In the genomic region with DNA sequence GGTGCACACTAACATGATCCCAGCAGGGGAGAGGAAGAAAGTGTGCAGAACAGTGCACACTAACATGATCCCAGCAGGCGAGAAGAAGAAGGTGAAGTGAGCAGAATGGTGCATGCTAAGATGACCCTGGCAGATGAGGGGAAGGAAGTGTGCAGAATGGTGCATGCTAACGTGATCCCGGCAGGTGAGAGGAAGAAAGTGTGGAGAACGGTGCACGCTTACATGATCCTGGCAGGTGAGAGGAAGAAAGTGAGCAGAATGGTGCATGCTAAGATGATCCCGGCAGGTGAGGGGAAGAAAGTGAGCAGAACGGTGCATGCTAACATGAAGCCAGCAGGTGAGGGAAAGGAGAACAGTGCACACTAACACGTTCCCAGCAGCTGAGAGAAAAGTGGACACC, we compare ENCODE assay signal across 19 cellular contexts.
A peak's percentile ranks its signal among the peaks of the same experiment; 100 is the strongest.
DNase-seq lines count a peak whose midpoint lies in the region; ATAC-seq, FAIRE-seq and TF ChIP-seq lines count a peak whose summit lies in the region.
"Had no signal": no experiment of that assay in that cellular context is flagged by ENCODE, and none has a peak within 500 bp of the region (broad histone marks: within the 10 kb centered on the region; RNA-seq: fewer than 3 reads in every experiment).

No MANE protein-coding gene starts in this region.

- no peak overlapping the region for H3K23ac ChIP-seq in H1 (ENCODE audit: insufficient read length)

- ATAC-seq in sciatic nerve (no peak), GM21390 (IDR thresholded peaks at IDR 0.05; ENCODE audit: unreplicated experiment) (no peak)
- ATAC-seq: Panc1, Right ventricle myocardium inferior had no signal

- H3K9me3 ChIP-seq in HUES6 (ENCODE audit: control insufficient read depth, insufficient read depth, low read depth, low read length) (peaks cover 14% of the 10 kb centered on the region), H1 (ENCODE audit: insufficient read depth in 2 of 2, low read depth in 1 of 2, low read length in 1 of 2) (peaks cover 4 to 11% of the 10 kb centered on the region in 2 experiments; a peak in 2 of 4 replicates)

- no peak for TF ChIP-seq POLR2A in H1 (IDR thresholded peaks at IDR 0.05; ENCODE audit: control extremely low read depth in 1 of 2, low read depth in 2 of 2, low read length in 2 of 2)

- H3K23me2 ChIP-seq in H1 (ENCODE audit: low read depth, low read length): peaks cover 4% of the 10 kb centered on the region; the same call in 1 of the 2 replicates

- FAIRE-seq in H1 (lab: Jason Lieb, UNC): no peak

- peak overlapping the region; percentile 72 for H2BK12ac ChIP-seq in H1 (ENCODE audit: low read depth, low read length)

- intact Hi-C loops in sciatic nerve (cut with DNase I): no loop called here

- 86% methylated on average over 8 of the region's 8 CpGs; no CpG with 5 or more reads in 1 of the 2 experiments for WGBS in H1 (ENCODE audit: extremely low coverage in 1 of 2, insufficient coverage in 1 of 2, insufficient read length in 1 of 2, insufficient replicate concordance in 2 of 2, low coverage in 1 of 2, low lambda C conversion rate in 2 of 2, missing lambda C conversion rate in 1 of 2), 2 experiments

- peak overlapping the region; percentile 65 for H2BK120ac ChIP-seq in H1 (replicated peaks; ENCODE audit: low read depth, low read length)

- no peak overlapping the region for H4K5ac ChIP-seq in H1 (ENCODE audit: insufficient read length, low read depth, low read length)

- CTCF ChIA-PET in H1 (lab: Charles Lee; ENCODE audit: partially characterized antibody): interaction anchor here (2.0 kb wide), 1 partner anchor 13 kb away, joined by 8 read pairs; no protein-coding TSS in a partner anchor

- DNase-seq in H7 (peak; percentile 32), H1 (ENCODE audit: low read depth in 1 of 2, low spot score in 2 of 2) (no peak), sciatic nerve (ENCODE audit: low spot score) (peak; percentile 15), NCI-H1694 treated with DMSO at 0.1 percent for 48 hours (lab: John Stamatoyannopoulos, UW) (no peak)
- no peak for DNase-seq in activated CD4-positive, CD25-positive, alpha-beta regulatory T cell (lab: John Stamatoyannopoulos, UW)
- DNase-seq: CD4-positive, alpha-beta memory T cell; DMS79; GM23248; HFFc6; NCI-H1092; NCI-H146; NCI-H2081 treated with DMSO at 0.1 percent for 48 hours; NCI-H2227 treated with DMSO at 0.1 percent for 48 hours; NCI-H524 treated with DMSO at 0.1 percent for 48 hours; SK-N-SH had no signal

- TF ChIP-seq RAD21 in H1 (IDR thresholded peaks at IDR 0.05 in 1 of 2, conservative IDR thresholded peaks at IDR 0.05 in 1 of 2; ENCODE audit: low read depth in 2 of 2, low read length in 2 of 2): no peak

- H3K56ac ChIP-seq in H1 (replicated peaks; ENCODE audit: insufficient read length, low read depth, low read length): no peak overlapping the region

- no peaks in the 10 kb centered on the region for H3K36me3 ChIP-seq in H7 (replicated peaks; ENCODE audit: control insufficient read depth, insufficient read depth, low read length)
- H3K36me3 ChIP-seq in HUES6 (ENCODE audit: control insufficient read depth, insufficient read depth, low read length): no peaks in the 10 kb centered on the region
- no peaks in the 10 kb centered on the region; a peak in 1 of 8 replicates for H3K36me3 ChIP-seq in H1 (ENCODE audit: control insufficient read depth in 2 of 4, insufficient read depth in 4 of 4, low read length in 3 of 4)

- no peak overlapping the region for H2AFZ ChIP-seq in H1 (ENCODE audit: low read length)
- H2AFZ ChIP-seq: GM23248 had no signal

- POLR2A ChIA-PET in H1 (lab: Charles Lee; ENCODE audit: partially characterized antibody): interaction anchor here (0.6 to 1.4 kb wide), 3 partner anchors 8 to 88 kb away, joined by 3 read pairs; a partner anchor contains a TSS

- H2AK5ac ChIP-seq in H1 (ENCODE audit: low read depth, low read length): peak overlapping the region; percentile 95

- no peaks in the 10 kb centered on the region for H3K79me2 ChIP-seq in H1 (ENCODE audit: control insufficient read depth in 1 of 2, insufficient read depth in 2 of 2, low read length in 2 of 2)

- no peak overlapping the region for H4K8ac ChIP-seq in H1 (ENCODE audit: extremely low read depth, insufficient read depth, low read length)

- peak overlapping the region; percentile 91; the same call in 1 of the 2 replicates for H2BK5ac ChIP-seq in H1 (ENCODE audit: low read depth, low read length)

- peak overlapping the region; percentile 21 for H2BK15ac ChIP-seq in H1 (ENCODE audit: low read length)

- peak overlapping the region; percentile 9 for H4K91ac ChIP-seq in H1 (replicated peaks; ENCODE audit: insufficient read length, low read length)

- H3K9ac ChIP-seq in HUES6 (ENCODE audit: low read length) (peak overlapping the region; percentile 5), H1 (replicated peaks in 1 of 4; ENCODE audit: extremely low read depth in 1 of 4, low read depth in 3 of 4, low read length in 3 of 4) (no peak overlapping the region)
- H3K9ac ChIP-seq: GM23248, SK-N-SH had no signal

- no peak overlapping the region for H3K27ac ChIP-seq in HUES6 (ENCODE audit: low read depth, low read length)
- no peak overlapping the region for H3K27ac ChIP-seq in H1 (ENCODE audit: low read depth, low read length)
- H3K27ac ChIP-seq: GM23248 had no signal

- H4K20me1 ChIP-seq in H1 (replicated peaks in 1 of 2; ENCODE audit: control insufficient read depth in 1 of 2, insufficient read depth in 2 of 2, low read length in 2 of 2): no peaks in the 10 kb centered on the region

- H3K27me3 ChIP-seq in H7 (ENCODE audit: control insufficient read depth, insufficient read depth, low read length) (peaks cover 10% of the 10 kb centered on the region), HUES6 (ENCODE audit: control insufficient read depth, insufficient read depth, low read length) (peaks cover 13% of the 10 kb centered on the region), H1 (replicated peaks in 1 of 4; ENCODE audit: control insufficient read depth in 3 of 4, extremely low read depth in 1 of 4, insufficient read depth in 3 of 4, low read length in 3 of 4) (peaks cover 0 to 23% (median 2%) of the 10 kb centered on the region in 4 experiments; a peak in 5 of 7 replicates)

- H2BK20ac ChIP-seq in H1 (ENCODE audit: low read length): peak overlapping the region; percentile 27

- peak overlapping the region; percentile 9 for H3K14ac ChIP-seq in H1 (ENCODE audit: insufficient read length)

- peak overlapping the region; percentile 14 to 62; a peak in 2 of 4 replicates for H3K4me2 ChIP-seq in H1 (ENCODE audit: insufficient read depth in 1 of 2, low read depth in 2 of 2, low read length in 2 of 2)
- H3K4me2 ChIP-seq: SK-N-SH had no signal

- peaks cover 35% of the 10 kb centered on the region for H3K4me1 ChIP-seq in HUES6 (ENCODE audit: control insufficient read depth, insufficient read depth, low read length)
- peaks cover 8 to 25% (median 20%) of the 10 kb centered on the region in 4 experiments; a peak in 6 of 7 replicates for H3K4me1 ChIP-seq in H1 (replicated peaks in 1 of 4; ENCODE audit: control insufficient read depth in 3 of 4, insufficient read depth in 4 of 4, low read length in 3 of 4)

- peak overlapping the region; percentile 86 for H3K4ac ChIP-seq in H1 (replicated peaks; ENCODE audit: insufficient read length, low read depth, low read length)

- H3K79me1 ChIP-seq in H1 (ENCODE audit: low read depth, low read length): no peaks in the 10 kb centered on the region

- no peak for TF ChIP-seq EP300 in H1 (IDR thresholded peaks at IDR 0.05; ENCODE audit: borderline replicate concordance in 1 of 2, low read depth in 2 of 2, low read length in 2 of 2)

- H3K18ac ChIP-seq in H1 (ENCODE audit: extremely low read depth, low read length): peak overlapping the region; percentile 12

- no peak for TF ChIP-seq CTCF in H1 (IDR thresholded peaks at IDR 0.05; ENCODE audit: control extremely low read depth in 1 of 3, insufficient read depth in 1 of 3, low read depth in 1 of 3, low read length in 3 of 3)

- no peak overlapping the region for H3K4me3 ChIP-seq in H7 (ENCODE audit: insufficient read depth, low read depth, low read length)
- H3K4me3 ChIP-seq in HUES6 (ENCODE audit: low read depth, low read length): no peak overlapping the region
- no peak overlapping the region for H3K4me3 ChIP-seq in H1 (ENCODE audit: extremely low read depth in 1 of 4, insufficient read depth in 2 of 4, low read depth in 3 of 4, low read length in 4 of 4)
- H3K4me3 ChIP-seq: GM23248 had no signal

TF ChIP-seq in H1, 55 proteins besides CTCF, POLR2A, EP300 and RAD21:
- TF ChIP-seq CBX8 (IDR thresholded peaks at IDR 0.05; ENCODE audit: borderline replicate concordance, low read depth, low read length): no peak
- no peak for TF ChIP-seq CBX5 (IDR thresholded peaks at IDR 0.05; ENCODE audit: low read depth, low read length)
- TF ChIP-seq SRF (IDR thresholded peaks at IDR 0.05; ENCODE audit: low read depth, low read length): no peak
- TF ChIP-seq KDM1A (IDR thresholded peaks at IDR 0.05; ENCODE audit: borderline replicate concordance, low read length): no peak
- no peak for TF ChIP-seq TAF1 (IDR thresholded peaks at IDR 0.05; ENCODE audit: low read depth, low read length)

Comparison
In these comparisons a context has a peak if more than half of its experiments do, and no peak if none do; other contexts are left out.
1. DNase-seq: peak in H7 (single experiment) and sciatic nerve (single experiment); none in H1 (0 of 2), NCI-H1694 treated with DMSO at 0.1 percent for 48 hours (single experiment) and activated CD4-positive, CD25-positive, alpha-beta regulatory T cell (0 of 4).